Comparison of ENCODE assay signal across 8 cellular contexts in genomic region chr11:72091292-72091691, GRCh38. TPM values are rescaled to one million over a fixed set of nuclear protein-coding genes. Genes with fewer than 3 reads are reported as not detected.
DNase-seq lines count a peak whose midpoint lies in the region; ATAC-seq and TF ChIP-seq lines count a peak whose summit lies in the region.

No MANE protein-coding gene starts in this region.

- POLR2A ChIA-PET in activated CD4-positive, alpha-beta T cell treated with anti-CD3 and anti-CD28 coated beads for 36 hours (lab: Charles Lee): no interaction called here

- H3K27me3 Mint-ChIP-seq in activated CD4-positive, alpha-beta T cell treated with anti-CD3 and anti-CD28 coated beads for 36 hours: no peaks in the 10 kb centered on the region
- no peaks in the 10 kb centered on the region for H3K27me3 Mint-ChIP-seq in chondrocyte (ENCODE audit: low read depth)

- CTCF ChIA-PET in activated CD4-positive, alpha-beta T cell treated with anti-CD3 and anti-CD28 coated beads for 36 hours (lab: Charles Lee): interaction anchor here (0.6 to 5.7 kb wide), 22 partner anchors 9 to 164 kb away, joined by 3 to 89 read pairs (median 5); no protein-coding TSS in a partner anchor

- no peaks in the 10 kb centered on the region for H3K9me3 Mint-ChIP-seq in activated CD4-positive, alpha-beta T cell treated with anti-CD3 and anti-CD28 coated beads for 36 hours (ENCODE audit: low read depth)
- H3K9me3 Mint-ChIP-seq in chondrocyte (ENCODE audit: low read depth): no peaks in the 10 kb centered on the region

- no peak overlapping the region for H3K27ac Mint-ChIP-seq in activated CD4-positive, alpha-beta T cell treated with anti-CD3 and anti-CD28 coated beads for 36 hours
- peak overlapping the region; percentile 14 for H3K27ac Mint-ChIP-seq in chondrocyte (ENCODE audit: unreplicated experiment)

- H3K4me1 Mint-ChIP-seq in activated CD4-positive, alpha-beta T cell treated with anti-CD3 and anti-CD28 coated beads for 36 hours: peaks cover 13% of the 10 kb centered on the region
- no peaks in the 10 kb centered on the region for H3K4me1 Mint-ChIP-seq in chondrocyte (ENCODE audit: low read depth)

- peak; percentile 90 for ATAC-seq in activated CD4-positive, alpha-beta T cell treated with anti-CD3 and anti-CD28 coated beads for 36 hours
- ATAC-seq in left lobe of liver (peak; percentile 98), GM19328 (IDR thresholded peaks at IDR 0.05; ENCODE audit: unreplicated experiment) (no peak)

- peak; percentile 87 for TF ChIP-seq CTCF in chondrocyte (IDR thresholded peaks at IDR 0.05)

- DNase-seq in AG08396 (ENCODE audit: low spot score) (peak; percentile 76), GM19240 (ENCODE audit: insufficient read length, low spot score) (peak; percentile 69), NCI-H2171 treated with DMSO at 0.1 percent for 48 hours (lab: John Stamatoyannopoulos, UW) (peak; percentile 46), chondrocyte (ENCODE audit: low spot score) (no peak), left lobe of liver (ENCODE audit: low spot score) (peak; percentile 74)
- DNase-seq in activated CD4-positive, alpha-beta T cell treated with anti-CD3 and anti-CD28 coated beads for 36 hours: peak; percentile 82
- peak; percentile 70 for DNase-seq in stimulated activated CD4-positive, alpha-beta T cell treated with anti-CD3 and anti-CD28 coated beads, Interleukin-4, amount 100 ng/mL, for 24 hours

- intact Hi-C loops in activated CD4-positive, alpha-beta T cell treated with anti-CD3 and anti-CD28 coated beads for 36 hours (cut with DNase I, micrococcal nuclease): loop anchor here (1.0 to 5.0 kb wide), 3 partner anchors 66 to 114 kb away; no protein-coding TSS in a partner anchor

- peaks cover 11% of the 10 kb centered on the region for H3K36me3 Mint-ChIP-seq in activated CD4-positive, alpha-beta T cell treated with anti-CD3 and anti-CD28 coated beads for 36 hours (ENCODE audit: low read depth)
- H3K36me3 Mint-ChIP-seq in chondrocyte (ENCODE audit: low read depth): peaks cover 3% of the 10 kb centered on the region

- H3K4me3 Mint-ChIP-seq in activated CD4-positive, alpha-beta T cell treated with anti-CD3 and anti-CD28 coated beads for 36 hours: no peak overlapping the region
- H3K4me3 Mint-ChIP-seq in chondrocyte (ENCODE audit: unreplicated experiment): no peak overlapping the region

RNA-seq across cellular contexts. Expression of gene LRRC51, which starts 10.6 kb away (rescaled TPM):
- total RNA-seq in activated CD4-positive, alpha-beta T cell treated with anti-CD3 and anti-CD28 coated beads for 36 hours: 10 to 100 TPM in 1 of 2 experiments, 1 to 10 TPM in 1; 7.7 to 11.6 TPM
- total RNA-seq in chondrocyte (5.0 to 11.0 TPM (median 6.0 TPM) in 3 replicates), left lobe of liver (7.6 TPM)

RNA-seq across cellular contexts. Expression of gene NUMA1, which starts 10.9 kb away (rescaled TPM):
- total RNA-seq in activated CD4-positive, alpha-beta T cell treated with anti-CD3 and anti-CD28 coated beads for 36 hours: 100 to 1,000 TPM; 154 to 167 TPM
- total RNA-seq in chondrocyte (112 to 133 TPM (median 119 TPM) in 3 replicates), left lobe of liver (59.0 TPM)

RNA-seq across cellular contexts. Expression of gene LAMTOR1, which starts 11.8 kb away (rescaled TPM):
- total RNA-seq in activated CD4-positive, alpha-beta T cell treated with anti-CD3 and anti-CD28 coated beads for 36 hours: 10 to 100 TPM; 50.7 to 52.2 TPM
- total RNA-seq in chondrocyte: 70.5 to 74.9 TPM (median 74.7 TPM) in 3 replicates
- total RNA-seq in left lobe of liver: 32.5 TPM

RNA-seq across cellular contexts. Expression of gene TOMT, which starts 14.4 kb away (rescaled TPM):
- not detected for total RNA-seq in activated CD4-positive, alpha-beta T cell treated with anti-CD3 and anti-CD28 coated beads for 36 hours
- total RNA-seq in chondrocyte: not detected in 3 replicates
- total RNA-seq in left lobe of liver: 0.43 TPM

RNA-seq across cellular contexts. Expression of gene ANAPC15, which starts 21.2 kb away (rescaled TPM):
- 10 to 100 TPM; 60.3 to 76.1 TPM for total RNA-seq in activated CD4-positive, alpha-beta T cell treated with anti-CD3 and anti-CD28 coated beads for 36 hours
- total RNA-seq in chondrocyte (36.0 to 39.7 TPM (median 37.6 TPM) in 3 replicates), left lobe of liver (17.8 TPM)
